ENCODE assay signal across 16 cellular contexts in the genomic region with DNA sequence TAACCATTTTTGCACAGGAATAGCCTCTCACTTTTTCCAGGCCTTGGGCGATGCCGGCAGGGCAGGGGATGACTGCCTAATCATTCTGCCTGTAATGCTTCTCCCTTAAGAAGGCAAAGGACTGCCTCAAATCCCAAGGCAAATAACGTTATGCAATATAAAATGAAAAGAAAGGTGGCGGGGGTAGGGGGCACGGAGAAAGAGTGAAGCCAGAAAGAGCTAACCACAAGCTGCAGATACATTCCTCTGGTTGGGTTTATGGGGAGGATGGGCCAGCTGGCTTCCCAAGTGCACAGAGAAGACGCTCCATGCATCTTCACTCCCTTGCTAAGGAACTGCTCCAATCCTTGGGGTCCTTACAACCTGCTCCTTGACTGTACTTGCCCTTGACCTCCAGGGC.
DNase-seq lines count a peak whose midpoint lies in the region; ATAC-seq and TF ChIP-seq lines count a peak whose summit lies in the region.
"Had no signal": no experiment of that assay in that cellular context is flagged by ENCODE, and none has a peak within 500 bp of the region (broad histone marks: within the 10 kb centered on the region; RNA-seq: fewer than 3 reads in every experiment).

No MANE protein-coding gene starts in this region.

- H3K27me3 ChIP-seq in BLaER1 (no peaks in the 10 kb centered on the region), Loucy (ENCODE audit: insufficient read depth, low read length, poor library complexity, severe bottlenecking) (no peaks in the 10 kb centered on the region), psoas muscle (ENCODE audit: insufficient read depth in 3 of 3, low read length in 2 of 3) (no peaks in the 10 kb centered on the region), testis (no peaks in the 10 kb centered on the region)
- H3K27me3 ChIP-seq: gastroesophageal sphincter had no signal

- no peak overlapping the region for H2AFZ ChIP-seq in Loucy (ENCODE audit: low read length)

- H3K9me3 ChIP-seq in BLaER1 (peaks cover 3% of the 10 kb centered on the region; the same call in 1 of the 2 replicates), Loucy (ENCODE audit: insufficient read depth, low read depth, low read length) (no peaks in the 10 kb centered on the region), psoas muscle (no peaks in the 10 kb centered on the region), testis (no peaks in the 10 kb centered on the region)
- H3K9me3 ChIP-seq: Caco-2, gastroesophageal sphincter had no signal

- H4K20me1 ChIP-seq in BLaER1 (0 out of 2 replicates have a peak, but pooled peaks cover 14% of the 10 kb centered on the region), Loucy (ENCODE audit: insufficient read depth, low read length, poor library complexity, severe bottlenecking) (peaks cover 14% of the 10 kb centered on the region)

- H3K36me3 ChIP-seq in BLaER1 (peaks cover 42% of the 10 kb centered on the region), Loucy (ENCODE audit: insufficient read depth, low read length) (peaks cover 55% of the 10 kb centered on the region; the same call in 1 of the 2 replicates), psoas muscle (ENCODE audit: insufficient read depth in 1 of 2, low read depth in 1 of 2) (no peaks in the 10 kb centered on the region), testis (ENCODE audit: low read depth, missing control alignments) (no peaks in the 10 kb centered on the region)

- DNase-seq in astrocyte of the hippocampus (ENCODE audit: low read depth, low spot score): peak; percentile 18
- DNase-seq in psoas muscle: no peak
- DNase-seq in middle frontal gyrus (ENCODE audit: extremely low spot score, low spot score): no peak
- no peak for DNase-seq in testis
- DNase-seq in left lobe of liver (ENCODE audit: low spot score): no peak
- DNase-seq: activated CD4-positive, alpha-beta T cell treated with anti-CD3 and anti-CD28 coated beads, Interleukin-2, amount 50 U/mL, for 4 hours; activated naive CD4-positive, alpha-beta T cell treated with anti-CD3 and anti-CD28 coated beads for 36 hours; activated T-cell treated with anti-CD3 and anti-CD28 coated beads, Interleukin-2, amount 50 U/mL, for 1 hour; Caco-2; left colon; NCI-H1105 treated with DMSO at 0.1 percent for 48 hours; stimulated activated CD4-positive, alpha-beta T cell treated with anti-CD3 and anti-CD28 coated beads, Interleukin-15, amount 100 ng/mL, for 24 hours had no signal

- no peaks in the 10 kb centered on the region for H3K9me2 ChIP-seq in Loucy (replicated peaks; ENCODE audit: low read depth, low read length)

- H3K4me2 ChIP-seq in BLaER1 (peak overlapping the region; percentile 88), Loucy (ENCODE audit: low read depth, low read length, poor library complexity, severe bottlenecking) (peak overlapping the region; percentile 19)

- H3K4me3 ChIP-seq in BLaER1 (peak overlapping the region; percentile 44), Loucy (ENCODE audit: low read length, poor library complexity, severe bottlenecking) (no peak overlapping the region), psoas muscle (no peak overlapping the region), testis (no peak overlapping the region)
- H3K4me3 ChIP-seq: gastroesophageal sphincter had no signal

- 78 to 90% (median 90%) methylated on average over 6 of the region's 6 CpGs for WGBS in psoas muscle, 3 donors
- WGBS in testis, 2 donors: 81 to 87% methylated on average over 6 of the region's 6 CpGs

- H3K9ac ChIP-seq in BLaER1 (peak overlapping the region; percentile 61; the same call in 1 of the 2 replicates), Loucy (ENCODE audit: low read depth, low read length, poor library complexity, severe bottlenecking) (no peak overlapping the region)

- H3F3A ChIP-seq in Loucy (ENCODE audit: low read depth): no peaks in the 10 kb centered on the region

- H3K27ac ChIP-seq in BLaER1: peak overlapping the region; percentile 75
- H3K27ac ChIP-seq in psoas muscle: peak overlapping the region; percentile 92
- H3K27ac ChIP-seq in testis: no peak overlapping the region
- H3K27ac ChIP-seq: gastroesophageal sphincter had no signal

- TF ChIP-seq POLR2A in testis (IDR thresholded peaks at IDR 0.05): no peak

- no peak for TF ChIP-seq CTCF in Loucy (conservative IDR thresholded peaks at IDR 0.05; ENCODE audit: low read length)
- no peak for TF ChIP-seq CTCF in psoas muscle (IDR thresholded peaks at IDR 0.05)
- TF ChIP-seq CTCF in testis (IDR thresholded peaks at IDR 0.05): no peak

- ATAC-seq in psoas muscle: no peak
- ATAC-seq in GM21381 (IDR thresholded peaks at IDR 0.05; ENCODE audit: unreplicated experiment): no peak
- no peak for ATAC-seq in left lobe of liver

- H3K4me1 ChIP-seq in BLaER1 (peaks cover 51% of the 10 kb centered on the region), Loucy (ENCODE audit: insufficient read depth, low read length, poor library complexity, severe bottlenecking) (peaks cover 5% of the 10 kb centered on the region), psoas muscle (peaks cover 45% of the 10 kb centered on the region), testis (peaks cover 18% of the 10 kb centered on the region)

- intact Hi-C loops in psoas muscle (cut with DNase I): loop anchor here (5.0 to 10.0 kb wide), 3 partner anchors 227 to 430 kb away; a partner anchor contains a TSS
- intact Hi-C loops in testis (cut with DNase I; ENCODE audit: low total_unique reads): no loop called here

- H3K79me2 ChIP-seq in Loucy (ENCODE audit: insufficient read depth, low read length): peaks cover 11% of the 10 kb centered on the region; the same call in 1 of the 2 replicates

Comparison
In these comparisons a context has a peak if more than half of its experiments do, and no peak if none do; other contexts are left out.
1. H3K27ac ChIP-seq: peak in BLaER1 (single experiment) and psoas muscle (single experiment); none in testis (0 of 2).